8 cellular contexts compared by ENCODE assay signal in the genomic region with DNA sequence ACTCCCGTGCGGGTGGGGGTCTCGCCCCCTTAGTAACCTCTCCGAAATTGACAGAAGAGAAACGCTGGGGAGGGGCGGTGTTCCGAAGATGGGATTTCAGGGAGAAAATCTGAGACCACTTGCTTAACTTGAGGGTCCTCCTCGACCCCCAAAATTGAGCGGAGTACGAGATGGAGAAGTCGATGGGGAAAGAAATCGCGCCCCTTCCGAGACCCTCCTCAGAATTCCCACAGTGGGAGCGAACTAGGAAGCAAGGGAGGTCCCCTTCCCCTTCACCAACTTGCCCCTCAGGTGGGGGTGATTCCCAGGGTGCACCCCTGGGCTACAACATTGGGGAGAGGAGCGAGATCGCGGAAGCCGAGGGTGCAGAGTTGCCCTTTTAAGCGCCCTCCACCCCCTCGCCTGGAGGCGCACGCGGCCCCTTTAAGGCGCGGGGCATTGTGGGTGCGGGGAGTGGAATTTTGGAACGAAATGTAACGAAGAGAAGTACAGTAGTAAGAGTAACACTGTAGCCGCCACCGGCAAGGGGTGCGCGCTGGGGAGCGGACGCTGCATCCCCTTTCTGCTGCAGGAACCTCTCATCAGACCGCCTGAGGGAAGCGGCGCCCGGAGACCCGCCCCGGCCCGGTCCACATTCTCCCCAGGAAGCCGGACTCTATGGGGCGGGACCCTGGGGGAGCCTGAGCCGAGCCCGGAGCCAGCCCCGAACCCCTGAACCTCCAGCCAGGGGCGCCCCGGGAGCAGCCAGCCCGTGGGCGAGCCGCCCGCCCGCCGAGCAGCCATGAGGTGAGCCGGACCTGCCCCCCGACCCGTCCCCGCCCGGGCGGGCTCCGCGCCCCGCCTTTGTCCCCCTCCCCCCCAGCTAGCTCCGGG.
DNase-seq lines count a peak whose midpoint lies in the region; ATAC-seq lines count a peak whose summit lies in the region.

A gene (plus strand): TSS at position 489 of the 873 bp plus-strand sequence. CDS start 293 bp downstream, at position 782.

- H3K9ac ChIP-seq in mucosa of rectum (ENCODE audit: low read depth in 1 of 2, low read length in 2 of 2), result peak within 1 kb of the TSS; percentile 99

- no peaks in the 10 kb centered on the region for H3K9me3 ChIP-seq in mucosa of rectum (ENCODE audit: control insufficient read depth in 2 of 2, low read length in 2 of 2)

- H3K36me3 ChIP-seq in mucosa of rectum (ENCODE audit: control insufficient read depth in 2 of 2, insufficient read depth in 2 of 2, low read length in 2 of 2), result no peaks in the 10 kb centered on the region

- H3K4me1 ChIP-seq in mucosa of rectum (ENCODE audit: control insufficient read depth in 2 of 2, insufficient read depth in 2 of 2, low read length in 2 of 2), result peaks cover 29 to 30% of the 10 kb centered on the region in 2 donors

- H3K4me3 ChIP-seq in mucosa of rectum (ENCODE audit: low read length in 2 of 2), result peak within 1 kb of the TSS; percentile 94 to 98

- peak within 1 kb of the TSS; percentile 95 for H3K27ac ChIP-seq in epithelial cell of prostate
- H3K27ac ChIP-seq in mucosa of rectum (ENCODE audit: low read depth in 2 of 2, low read length in 2 of 2), result peak within 1 kb of the TSS; percentile 98 to 99

- no peaks in the 10 kb centered on the region for H3K27me3 ChIP-seq in mucosa of rectum (ENCODE audit: control insufficient read depth in 2 of 2, insufficient read depth in 2 of 2, low read length in 2 of 2)

- peak; percentile 44 for DNase-seq in COR-L47 (lab: John Stamatoyannopoulos, UW)
- peak; percentile 61 for DNase-seq in HS-5 (ENCODE audit: low read depth)
- peak; percentile 97 for DNase-seq in OCI-M1 (lab: John Stamatoyannopoulos, UW)
- DNase-seq in activated T-cell treated with anti-CD3 and anti-CD28 coated beads for 1 hour (ENCODE audit: low read depth), result peak; percentile 88
- DNase-seq in epithelial cell of prostate (ENCODE audit: low read depth, low spot score), result peak; percentile 61
- peak; percentile 84 to 88 for DNase-seq in stimulated activated CD8-positive, alpha-beta memory T cell treated with anti-CD3 and anti-CD28 coated beads, Interleukin-4, amount 100 ng/mL, for 4 hours (ENCODE audit: low read depth in 2 of 2, low spot score in 1 of 2)

- ATAC-seq in GM19468 (IDR thresholded peaks at IDR 0.05; ENCODE audit: extremely low read depth, unreplicated experiment), result peak; percentile 53

Comparison
In these comparisons a context has a peak if more than half of its experiments do, and no peak if none do; other contexts are left out.
1. Peak in every context shown above with its lines: DNase-seq, ATAC-seq, H3K4me3 ChIP-seq and H3K27ac ChIP-seq.
2. DNase-seq: peak in every context shown above with its lines; median percentile 97 in OCI-M1; 88 in activated T-cell treated with anti-CD3 and anti-CD28 coated beads for 1 hour; 86 in stimulated activated CD8-positive, alpha-beta memory T cell treated with anti-CD3 and anti-CD28 coated beads, Interleukin-4, amount 100 ng/mL, for 4 hours; 61 in HS-5; 61 in epithelial cell of prostate; 44 in COR-L47.